Comparison of ENCODE assay signal across 21 cellular contexts in the genomic region with DNA sequence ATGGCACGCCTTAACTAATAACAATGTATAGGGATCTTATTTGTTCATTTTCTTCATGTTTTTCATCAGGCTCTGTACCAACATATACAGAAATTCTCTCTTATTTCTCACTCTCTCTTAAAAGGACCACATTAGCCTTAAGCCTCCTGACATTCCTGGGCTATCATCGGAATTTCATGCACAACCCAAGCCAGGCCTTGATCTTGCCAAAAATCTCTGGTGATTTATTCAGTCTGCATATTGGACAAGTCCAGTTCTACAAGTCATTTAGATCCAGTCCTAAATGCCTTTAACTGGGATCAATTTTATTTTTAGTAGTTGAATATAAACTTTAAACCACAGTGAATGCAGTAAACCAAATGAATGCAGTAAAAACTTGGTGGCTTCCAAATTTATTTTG.
"Had no signal": no experiment of that assay in that cellular context is flagged by ENCODE, and none has a peak within 500 bp of the region (broad histone marks: within the 10 kb centered on the region; RNA-seq: fewer than 3 reads in every experiment).

No MANE protein-coding gene starts in this region.

- H3K27me3 Mint-ChIP-seq: type B pancreatic cell had no signal

- H3K27ac ChIP-seq: gastroesophageal sphincter, left ventricle myocardium inferior, neural progenitor cell, ovary, right atrium auricular region, sigmoid colon, thyroid gland had no signal

- H3K4me1 Mint-ChIP-seq: neural progenitor cell had no signal

- H3K9me3 ChIP-seq: gastroesophageal sphincter, left ventricle myocardium inferior, ovary, right atrium auricular region, sigmoid colon, thyroid gland had no signal

- H3K27me3 ChIP-seq: gastroesophageal sphincter, neural progenitor cell, ovary, right atrium auricular region, sigmoid colon, thyroid gland had no signal

- H3K36me3 ChIP-seq: gastroesophageal sphincter, left ventricle myocardium inferior, neural progenitor cell, ovary, right atrium auricular region, sigmoid colon, thyroid gland had no signal

- H3K4me1 ChIP-seq: left ventricle myocardium inferior, right atrium auricular region had no signal

- DNase-seq: effector memory CD4-positive, alpha-beta T cell; foreskin fibroblast; glutamatergic neuron; left cardiac atrium; left ventricle myocardium inferior; mesenchymal stem cell; midbrain; nucleus accumbens; ovary; sigmoid colon; small intestine; stimulated activated CD4-positive, alpha-beta T cell treated with anti-CD3 and anti-CD28 coated beads, Interleukin-12 subunit alpha, Interleukin-12 subunit beta, amount 100 ng/mL, for 4 hours; stimulated activated naive CD4-positive, alpha-beta T cell had no signal

- H3K9me3 Mint-ChIP-seq: neural progenitor cell, type B pancreatic cell had no signal

- H3K4me3 ChIP-seq: gastroesophageal sphincter, left ventricle myocardium inferior, lung, neural progenitor cell, ovary, right atrium auricular region, sigmoid colon, thyroid gland had no signal

- H3K36me3 Mint-ChIP-seq: natural killer cell treated with Interleukin-12 subunit alpha and Interleukin-12 subunit beta and Interleukin-15 and Interleukin-18, amount 100 ng/mL, for 72 hours; type B pancreatic cell had no signal

- ATAC-seq: esophagus mucosa; left cardiac atrium; natural killer cell treated with Interleukin-12 subunit alpha and Interleukin-12 subunit beta and Interleukin-15 and Interleukin-18, amount 100 ng/mL, for 72 hours had no signal

- H3K4me3 Mint-ChIP-seq: natural killer cell treated with Interleukin-12 subunit alpha and Interleukin-12 subunit beta and Interleukin-15 and Interleukin-18, amount 100 ng/mL, for 72 hours; neural progenitor cell; type B pancreatic cell had no signal

- H3K27ac Mint-ChIP-seq: natural killer cell treated with Interleukin-12 subunit alpha and Interleukin-12 subunit beta and Interleukin-15 and Interleukin-18, amount 100 ng/mL, for 72 hours; neural progenitor cell; type B pancreatic cell had no signal
